In the genomic region with DNA sequence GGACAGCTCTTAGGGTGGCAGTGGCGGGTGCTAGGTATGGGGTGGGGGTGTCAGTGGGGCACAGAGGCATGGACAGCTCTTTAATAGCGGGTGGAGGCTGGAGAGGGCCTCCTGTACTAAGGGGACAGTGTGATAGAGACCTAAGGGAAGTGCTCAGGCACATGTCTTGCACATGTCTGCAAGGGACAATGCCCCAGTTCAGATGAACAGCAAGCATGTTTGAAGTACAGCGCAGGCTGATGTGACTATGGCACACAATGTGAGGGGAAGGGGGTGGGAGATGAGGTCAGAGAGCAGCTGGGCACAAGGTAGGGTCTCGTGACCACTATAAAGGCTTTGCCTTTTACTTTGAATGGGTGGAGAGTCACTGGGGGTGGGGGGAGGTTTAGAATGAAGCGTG, we compare ENCODE assay signal across 18 cellular contexts. TPM values are rescaled to one million over a fixed set of nuclear protein-coding genes. Genes with fewer than 3 reads are reported as not detected.
DNase-seq lines count a peak whose midpoint lies in the region; ATAC-seq and TF ChIP-seq lines count a peak whose summit lies in the region.
"Had no signal": no experiment of that assay in that cellular context is flagged by ENCODE, and none has a peak within 500 bp of the region (broad histone marks: within the 10 kb centered on the region; RNA-seq: fewer than 3 reads in every experiment).

No MANE protein-coding gene starts in this region.

- H3K27me3 ChIP-seq in left ventricle myocardium inferior (ENCODE audit: low read depth) (no peaks in the 10 kb centered on the region), suprapubic skin (peaks cover 9% of the 10 kb centered on the region)
- H3K27me3 ChIP-seq: MG63 had no signal

- H3K4me3 Mint-ChIP-seq in activated T-cell treated with anti-CD3 and anti-CD28 coated beads, Interleukin-2, amount 50 U/mL, for 72 hours = peak overlapping the region; percentile 85 to 87
- H3K4me3 Mint-ChIP-seq in endothelial cell (ENCODE audit: unreplicated experiment) = peak overlapping the region; percentile 88

- TF ChIP-seq EP300 in suprapubic skin (IDR thresholded peaks at IDR 0.05) = no peak

- H3K27me3 Mint-ChIP-seq in activated T-cell treated with anti-CD3 and anti-CD28 coated beads, Interleukin-2, amount 50 U/mL, for 72 hours (ENCODE audit: low read depth) = no peaks in the 10 kb centered on the region
- H3K27me3 Mint-ChIP-seq in endothelial cell (ENCODE audit: unreplicated experiment) = peaks cover 10% of the 10 kb centered on the region

- TF ChIP-seq CTCF in left ventricle myocardium inferior (IDR thresholded peaks at IDR 0.05; ENCODE audit: borderline replicate concordance) (no peak), endothelial cell (IDR thresholded peaks at IDR 0.05; ENCODE audit: unreplicated experiment) (no peak), suprapubic skin (IDR thresholded peaks at IDR 0.05) (no peak)

- intact Hi-C loops in left ventricle myocardium inferior (cut with micrococcal nuclease) (loop anchor here (5.0 kb wide), 1 partner anchor 113 kb away; a partner anchor contains a TSS), left ventricle myocardium superior (cut with micrococcal nuclease) (loop anchor here (10.0 kb wide), 1 partner anchor 281 kb away; a partner anchor contains a TSS)

- no peak for TF ChIP-seq POLR2A in suprapubic skin (IDR thresholded peaks at IDR 0.05)

- ATAC-seq in left ventricle myocardium superior = no peak
- ATAC-seq in activated T-cell treated with anti-CD3 and anti-CD28 coated beads, Interleukin-2, amount 50 U/mL, for 72 hours (replicated peaks in 1 of 2) = no peak
- no peak for ATAC-seq in HG02973 (IDR thresholded peaks at IDR 0.05; ENCODE audit: unreplicated experiment)
- no peak for ATAC-seq in HG03457 (IDR thresholded peaks at IDR 0.05; ENCODE audit: unreplicated experiment)
- ATAC-seq: sciatic nerve had no signal

- peak overlapping the region; percentile 70 for H3K4me3 ChIP-seq in left ventricle myocardium inferior
- H3K4me3 ChIP-seq in suprapubic skin = peak overlapping the region; percentile 44
- H3K4me3 ChIP-seq: MG63 had no signal

- H3K27ac ChIP-seq in left ventricle myocardium inferior (replicated peaks) = no peak overlapping the region
- H3K27ac ChIP-seq in suprapubic skin = no peak overlapping the region

- peaks cover 9% of the 10 kb centered on the region in 2 donors for H3K9me3 Mint-ChIP-seq in activated T-cell treated with anti-CD3 and anti-CD28 coated beads, Interleukin-2, amount 50 U/mL, for 72 hours
- H3K9me3 Mint-ChIP-seq in endothelial cell (ENCODE audit: unreplicated experiment) = peaks cover 13% of the 10 kb centered on the region

- H3K4me1 ChIP-seq in left ventricle myocardium inferior (peaks cover 46% of the 10 kb centered on the region), suprapubic skin (peaks cover 8% of the 10 kb centered on the region)
- H3K4me1 ChIP-seq: Caco-2 had no signal

- peak overlapping the region; percentile 93 for H3K27ac Mint-ChIP-seq in activated T-cell treated with anti-CD3 and anti-CD28 coated beads, Interleukin-2, amount 50 U/mL, for 72 hours
- H3K27ac Mint-ChIP-seq in endothelial cell (ENCODE audit: unreplicated experiment) = peak overlapping the region; percentile 57

- 84% methylated on average over 5 of the region's 5 CpGs for WGBS in suprapubic skin

- peaks cover 28 to 35% of the 10 kb centered on the region in 2 donors for H3K36me3 Mint-ChIP-seq in activated T-cell treated with anti-CD3 and anti-CD28 coated beads, Interleukin-2, amount 50 U/mL, for 72 hours (ENCODE audit: insufficient read depth in 2 of 2)
- H3K36me3 Mint-ChIP-seq in endothelial cell (ENCODE audit: low read depth, unreplicated experiment) = peaks cover 76% of the 10 kb centered on the region

- H3K4me1 Mint-ChIP-seq in activated T-cell treated with anti-CD3 and anti-CD28 coated beads, Interleukin-2, amount 50 U/mL, for 72 hours (ENCODE audit: low read depth) = peaks cover 52% of the 10 kb centered on the region
- H3K4me1 Mint-ChIP-seq in endothelial cell (ENCODE audit: unreplicated experiment) = peaks cover 69% of the 10 kb centered on the region

- H3K36me3 ChIP-seq in left ventricle myocardium inferior (peaks cover 18% of the 10 kb centered on the region), suprapubic skin (no peaks in the 10 kb centered on the region)
- H3K36me3 ChIP-seq: MG63 had no signal

- DNase-seq in left ventricle myocardium inferior (no peak), left ventricle myocardium superior (no peak), endothelial cell (ENCODE audit: low spot score) (no peak), suprapubic skin (ENCODE audit: low spot score in 2 of 2) (no peak)
- no peak for DNase-seq in activated T-cell treated with anti-CD3 and anti-CD28 coated beads, Interleukin-2, amount 50 U/mL, for 72 hours
- DNase-seq in stimulated activated naive CD4-positive, alpha-beta T cell treated with Interleukin-2 at 50 U/mL for 16 hours (lab: John Stamatoyannopoulos, UW) = no peak
- DNase-seq: Caco-2; IMR-90; MG63; NCI-H187; NK-92 treated with Interleukin-12 subunit alpha and Interleukin-12 subunit beta, amount 100 ng/mL, for 24 hours; SK-N-SH; substantia nigra had no signal

- H3K9me3 ChIP-seq in left ventricle myocardium inferior (replicated peaks) = peaks cover 11% of the 10 kb centered on the region
- no peaks in the 10 kb centered on the region for H3K9me3 ChIP-seq in suprapubic skin
- H3K9me3 ChIP-seq: MG63, SK-N-SH had no signal

RNA-seq across cellular contexts. Expression of a gene that starts 3.5 kb away (rescaled TPM):
- total RNA-seq in left ventricle myocardium inferior (11.0 TPM), left ventricle myocardium superior (16.2 TPM), endothelial cell (ENCODE audit: unreplicated experiment) (143 TPM), suprapubic skin (1 to 10 TPM; 1.5 to 5.6 (median 3.2) TPM)
- 10 to 100 TPM; 10.2 to 13.1 TPM for total RNA-seq in activated T-cell treated with anti-CD3 and anti-CD28 coated beads, Interleukin-2, amount 50 U/mL, for 72 hours
- total RNA-seq: epithelial cell of proximal tubule, IMR-90, osteoblast had no signal
